Comparison of ENCODE assay signal across 15 cellular contexts in genomic region chr1:155942578-155943141, GRCh38. TPM values are rescaled to one million over a fixed set of nuclear protein-coding genes. Genes with fewer than 3 reads are reported as not detected.
DNase-seq lines count a peak whose midpoint lies in the region; ATAC-seq and TF ChIP-seq lines count a peak whose summit lies in the region.
"Had no signal": no experiment of that assay in that cellular context is flagged by ENCODE, and none has a peak within 500 bp of the region (broad histone marks: within the 10 kb centered on the region; RNA-seq: fewer than 3 reads in every experiment).

No MANE protein-coding gene starts in this region.

- TF ChIP-seq CTCF in MCF 10A (IDR thresholded peaks at IDR 0.05; ENCODE audit: unreplicated experiment) (no peak), breast epithelium (IDR thresholded peaks at IDR 0.05) (no peak), gastroesophageal sphincter (IDR thresholded peaks at IDR 0.05) (no peak), tibial artery (IDR thresholded peaks at IDR 0.05) (no peak)

- TF ChIP-seq EP300 in gastroesophageal sphincter (IDR thresholded peaks at IDR 0.05), result no peak

- H3K27ac ChIP-seq in breast epithelium, result peak overlapping the region in 1 of 2 donors; percentile 86
- H3K27ac ChIP-seq in gastroesophageal sphincter, result peak overlapping the region in 3 of 4 donors; percentile 42 to 74 (median 59)
- H3K27ac ChIP-seq in tibial artery, result peak overlapping the region; percentile 67 to 71

- H3K36me3 Mint-ChIP-seq in MCF 10A (ENCODE audit: insufficient read depth, unreplicated experiment), result peaks cover 32% of the 10 kb centered on the region

- H3K4me3 ChIP-seq in breast epithelium, result no peak overlapping the region
- no peak overlapping the region for H3K4me3 ChIP-seq in gastroesophageal sphincter
- no peak overlapping the region for H3K4me3 ChIP-seq in tibial artery
- H3K4me3 ChIP-seq: smooth muscle cell had no signal

- BruUV-seq in MCF 10A (replicated peaks; lab: Mats Ljungman, UMichigan), result no TSS peak

- POLR2A ChIA-PET in MCF 10A (lab: Yijun Ruan, JAX), result interaction anchor here (0.7 to 9.6 kb wide), 9 partner anchors 9 to 674 kb away, joined by 3 to 196 read pairs (median 5); partner anchors contain the start of genes ARHGEF2 and KHDC4

- peaks cover 50% of the 10 kb centered on the region for H3K4me1 Mint-ChIP-seq in MCF 10A (ENCODE audit: insufficient read depth, unreplicated experiment)

- H3K36me3 ChIP-seq in breast epithelium (no peaks in the 10 kb centered on the region), gastroesophageal sphincter (peaks cover 0 to 18% of the 10 kb centered on the region in 2 donors), tibial artery (peaks cover 11 to 20% (median 15%) of the 10 kb centered on the region in 3 donors)

- H3K27me3 Mint-ChIP-seq in MCF 10A (ENCODE audit: insufficient read depth, unreplicated experiment), result no peaks in the 10 kb centered on the region
- H3K27me3 Mint-ChIP-seq: CD4-positive, CD25-positive, alpha-beta regulatory T cell had no signal

- H3K4me1 ChIP-seq in breast epithelium (peaks cover 0 to 27% of the 10 kb centered on the region in 2 donors), gastroesophageal sphincter (peaks cover 0 to 82% (median 33%) of the 10 kb centered on the region in 3 donors), tibial artery (peaks cover 0 to 55% (median 40%) of the 10 kb centered on the region in 4 donors)

- H3K9me3 ChIP-seq in breast epithelium (no peaks in the 10 kb centered on the region), gastroesophageal sphincter (no peaks in the 10 kb centered on the region), tibial artery (no peaks in the 10 kb centered on the region)

- H3K9me3 Mint-ChIP-seq in MCF 10A (ENCODE audit: unreplicated experiment), result no peaks in the 10 kb centered on the region
- H3K9me3 Mint-ChIP-seq: CD4-positive, CD25-positive, alpha-beta regulatory T cell had no signal

- 78 to 100% methylated on average over 1 to 5 of the region's 11 CpGs for WGBS in gastroesophageal sphincter (ENCODE audit: low coverage in 1 of 2), 2 donors

- H3K4me3 Mint-ChIP-seq in MCF 10A (ENCODE audit: unreplicated experiment), result peak overlapping the region; percentile 15

- ATAC-seq in gastroesophageal sphincter (peak; percentile 2), GM19467 (IDR thresholded peaks at IDR 0.05; ENCODE audit: unreplicated experiment) (no peak)
- ATAC-seq: left ventricle myocardium superior had no signal

- TF ChIP-seq POLR2A in breast epithelium (IDR thresholded peaks at IDR 0.05) (no peak), gastroesophageal sphincter (IDR thresholded peaks at IDR 0.05) (no peak)

- intact Hi-C loops in MCF 10A (cut with micrococcal nuclease), result loop anchor here (2.0 kb wide), 1 partner anchor 14 kb away; no protein-coding TSS in a partner anchor
- intact Hi-C loops in breast epithelium (cut with DNase I; ENCODE audit: low total_unique reads), result loop anchor here (5.0 kb wide), 1 partner anchor 45 kb away; no protein-coding TSS in a partner anchor
- intact Hi-C loops in tibial artery (cut with DNase I; ENCODE audit: low total_unique reads), result no loop called here

- H3K27me3 ChIP-seq in breast epithelium (no peaks in the 10 kb centered on the region), gastroesophageal sphincter (no peaks in the 10 kb centered on the region), tibial artery (no peaks in the 10 kb centered on the region)

- DNase-seq in MCF 10A (ENCODE audit: unreplicated experiment) (peak; percentile 46), breast epithelium (ENCODE audit: low spot score in 2 of 2) (no peak), SW480 (ENCODE audit: low spot score) (peak; percentile 33), tibial artery (peak in 1 of 2 donors; percentile 60), T1000 (lab: John Stamatoyannopoulos, UW) (no peak)
- no peak for DNase-seq in activated T-cell treated with anti-CD3 and anti-CD28 coated beads, Interleukin-2, amount 50 U/mL, for 48 hours
- DNase-seq: activated CD4-positive, alpha-beta T cell treated with anti-CD3 and anti-CD28 coated beads for 1 hour; CD4-positive, CD25-positive, alpha-beta regulatory T cell; left ventricle myocardium superior; MV-4-11; stimulated activated naive CD4-positive, alpha-beta T cell treated with Interleukin-2 at 50 U/mL for 16 hours had no signal

- peak overlapping the region; percentile 33 for H3K27ac Mint-ChIP-seq in MCF 10A (ENCODE audit: low read depth, unreplicated experiment)

- CTCF ChIA-PET in MCF 10A (lab: Yijun Ruan, JAX), result interaction anchor here (0.6 to 5.0 kb wide), 9 partner anchors 9 to 783 kb away, joined by 3 to 35 read pairs (median 5); no protein-coding TSS in a partner anchor

RNA-seq across cellular contexts. Expression of gene RXFP4, which starts 1.2 kb away (rescaled TPM):
- total RNA-seq in MCF 10A (2022) (not detected in 2 replicates), breast epithelium (not detected), gastroesophageal sphincter (under 1 TPM in 1 of 4 donors, not detected in 3; 0.27 TPM)
- total RNA-seq: CD4-positive, CD25-positive, alpha-beta regulatory T cell; fibroblast of lung; left ventricle myocardium superior; smooth muscle cell had no signal

RNA-seq across cellular contexts. Expression of gene KHDC4, which starts 8.4 kb away (rescaled TPM):
- total RNA-seq in MCF 10A (2022) (90.9 and 104 TPM in 2 replicates), breast epithelium (10 to 100 TPM; 52.0 to 81.5 (median 64.2) TPM), gastroesophageal sphincter (10 to 100 TPM; 20.4 to 57.4 (median 34.6) TPM)

RNA-seq across cellular contexts. Expression of gene RIT1, which starts 31.5 kb away (rescaled TPM):
- 36.2 and 43.1 TPM in 2 replicates for total RNA-seq in MCF 10A (2022)
- 10 to 100 TPM; 29.2 to 32.6 (median 29.4) TPM for total RNA-seq in breast epithelium
- total RNA-seq in gastroesophageal sphincter, result 10 to 100 TPM; 25.0 to 37.1 (median 30.0) TPM

RNA-seq across cellular contexts. Expression of gene ARHGEF2, which starts 35.7 kb away (rescaled TPM):
- total RNA-seq in MCF 10A (2022), result 498 and 555 TPM in 2 replicates
- 10 to 100 TPM; 81.8 to 93.7 (median 90.4) TPM for total RNA-seq in breast epithelium
- 10 to 100 TPM; 69.7 to 94.0 (median 82.6) TPM for total RNA-seq in gastroesophageal sphincter

Comparison
In these comparisons a context has a peak if more than half of its experiments do, and no peak if none do; other contexts are left out.
1. DNase-seq: peak in MCF 10A (single experiment) and SW480 (single experiment); none in breast epithelium (0 of 2), activated T-cell treated with anti-CD3 and anti-CD28 coated beads, Interleukin-2, amount 50 U/mL, for 48 hours (0 of 2) and T1000 (single experiment).